ENCODE assay signal across 10 cellular contexts in the genomic region with DNA sequence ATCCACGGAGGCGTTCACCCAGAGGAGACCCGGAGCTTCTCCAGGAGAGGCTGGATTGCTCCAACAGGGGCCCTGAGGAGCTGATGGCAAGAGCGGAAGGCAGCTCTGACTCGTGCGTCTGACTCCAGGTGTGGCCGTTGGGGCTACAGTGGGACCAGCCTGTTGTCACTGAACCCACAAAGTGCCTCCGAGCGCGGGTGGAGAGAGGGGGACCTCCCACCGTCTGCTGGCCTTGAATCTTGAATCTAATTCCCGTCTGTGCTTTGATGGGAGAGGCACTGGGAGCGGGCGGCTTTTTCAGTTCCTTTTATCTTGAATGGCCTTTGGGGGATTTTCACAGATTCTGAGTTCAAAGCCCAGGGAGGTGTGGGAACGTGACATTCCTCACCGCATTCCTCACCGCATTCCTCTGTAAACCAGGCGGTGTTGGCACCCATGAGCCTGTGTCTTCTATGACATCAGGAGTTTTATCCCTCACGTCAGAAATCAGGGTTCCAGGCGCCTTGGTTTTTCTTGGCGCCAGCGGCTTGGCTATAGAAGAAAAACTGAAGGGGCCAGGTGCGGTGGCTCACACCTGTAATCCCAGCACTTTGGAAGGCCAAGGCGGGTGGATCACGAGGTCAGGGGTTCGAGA. TPM values are rescaled to one million over a fixed set of nuclear protein-coding genes. Genes with fewer than 3 reads are reported as not detected.
DNase-seq lines count a peak whose midpoint lies in the region; ATAC-seq and TF ChIP-seq lines count a peak whose summit lies in the region.
"Had no signal": no experiment of that assay in that cellular context is flagged by ENCODE, and none has a peak within 500 bp of the region (broad histone marks: within the 10 kb centered on the region; RNA-seq: fewer than 3 reads in every experiment).

No MANE protein-coding gene starts in this region.

- DNase-seq in GM23248: peak; percentile 38
- no peak for DNase-seq in SK-N-MC (ENCODE audit: low read depth, low spot score)
- no peak for DNase-seq in left ventricle myocardium inferior
- DNase-seq in substantia nigra (lab: John Stamatoyannopoulos, UW): no peak
- no peak for DNase-seq in activated CD8-positive, alpha-beta T cell treated with anti-CD3 and anti-CD28 coated beads, Interleukin-2, amount 10 ng/mL, durations not matched to agents 7 days and 5 days
- DNase-seq: activated T-cell treated with anti-CD3 and anti-CD28 coated beads for 4 hours, SHP77 had no signal

- POLR2A ChIA-PET in activated CD8-positive, alpha-beta T cell treated with anti-CD3 and anti-CD28 coated beads, Interleukin-2, amount 10 ng/mL, durations not matched to agents 7 days and 5 days (lab: Charles Lee): no interaction called here

- H3K9me2 ChIP-seq in GM23248 (ENCODE audit: insufficient read depth): no peaks in the 10 kb centered on the region

- no peaks in the 10 kb centered on the region for H3K79me2 ChIP-seq in GM23248 (ENCODE audit: insufficient read depth)

- H3K27ac Mint-ChIP-seq in activated CD8-positive, alpha-beta T cell treated with anti-CD3 and anti-CD28 coated beads, Interleukin-2, amount 10 ng/mL, durations not matched to agents 7 days and 5 days: no peak overlapping the region

- no peaks in the 10 kb centered on the region for H3K27me3 Mint-ChIP-seq in activated CD8-positive, alpha-beta T cell treated with anti-CD3 and anti-CD28 coated beads, Interleukin-2, amount 10 ng/mL, durations not matched to agents 7 days and 5 days (ENCODE audit: low read depth)

- H3K36me3 ChIP-seq in GM23248 (ENCODE audit: low read depth) (no peaks in the 10 kb centered on the region), SK-N-MC (ENCODE audit: insufficient read depth, low read length) (no peaks in the 10 kb centered on the region), left ventricle myocardium inferior (no peaks in the 10 kb centered on the region)

- no peak overlapping the region for H3K4me3 ChIP-seq in GM23248
- H3K4me3 ChIP-seq in SK-N-MC: no peak overlapping the region
- H3K4me3 ChIP-seq in left ventricle myocardium inferior: no peak overlapping the region
- no peak overlapping the region for H3K4me3 ChIP-seq in skin epidermis

- intact Hi-C loops in left ventricle myocardium inferior (cut with micrococcal nuclease): no loop called here

- no peak overlapping the region for H2AFZ ChIP-seq in GM23248

- H3F3A ChIP-seq in GM23248 (ENCODE audit: insufficient read depth): 0 out of 2 replicates have a peak, but pooled peaks cover 5% of the 10 kb centered on the region

- no peaks in the 10 kb centered on the region for H3K9me3 Mint-ChIP-seq in activated CD8-positive, alpha-beta T cell treated with anti-CD3 and anti-CD28 coated beads, Interleukin-2, amount 10 ng/mL, durations not matched to agents 7 days and 5 days (ENCODE audit: insufficient read depth)

- 92% methylated on average over 26 of the region's 26 CpGs for WGBS in GM23248 (ENCODE audit: low coverage in 1 of 2, low lambda C conversion rate in 2 of 2, missing lambda C conversion rate in 2 of 2), 2 experiments

- H3K27me3 ChIP-seq in GM23248 (replicated peaks; ENCODE audit: insufficient read depth) (no peaks in the 10 kb centered on the region), left ventricle myocardium inferior (ENCODE audit: low read depth) (no peaks in the 10 kb centered on the region)

- no peak overlapping the region for H3K4me3 Mint-ChIP-seq in activated CD8-positive, alpha-beta T cell treated with anti-CD3 and anti-CD28 coated beads, Interleukin-2, amount 10 ng/mL, durations not matched to agents 7 days and 5 days

- in situ Hi-C loops in GM23248 (cut with MboI): no loop called here

- H3K9me3 ChIP-seq in GM23248 (ENCODE audit: low read depth) (no peaks in the 10 kb centered on the region), SK-N-MC (ENCODE audit: low read depth, low read length) (no peaks in the 10 kb centered on the region), left ventricle myocardium inferior (replicated peaks) (no peaks in the 10 kb centered on the region)

- TF ChIP-seq CTCF in left ventricle myocardium inferior (IDR thresholded peaks at IDR 0.05; ENCODE audit: borderline replicate concordance): no peak

- CTCF ChIA-PET in activated CD8-positive, alpha-beta T cell treated with anti-CD3 and anti-CD28 coated beads, Interleukin-2, amount 10 ng/mL, durations not matched to agents 7 days and 5 days (lab: Charles Lee): no interaction called here

- H3K4me1 Mint-ChIP-seq in activated CD8-positive, alpha-beta T cell treated with anti-CD3 and anti-CD28 coated beads, Interleukin-2, amount 10 ng/mL, durations not matched to agents 7 days and 5 days (ENCODE audit: low read depth): peaks cover 12% of the 10 kb centered on the region

- H3K9ac ChIP-seq in GM23248: no peak overlapping the region
- H3K9ac ChIP-seq in SK-N-MC (ENCODE audit: insufficient read length): no peak overlapping the region

- peaks cover 23% of the 10 kb centered on the region for H3K4me1 ChIP-seq in GM23248 (ENCODE audit: insufficient read depth)
- peaks cover 62% of the 10 kb centered on the region for H3K4me1 ChIP-seq in left ventricle myocardium inferior

- H3K36me3 Mint-ChIP-seq in activated CD8-positive, alpha-beta T cell treated with anti-CD3 and anti-CD28 coated beads, Interleukin-2, amount 10 ng/mL, durations not matched to agents 7 days and 5 days (ENCODE audit: low read depth): no peaks in the 10 kb centered on the region

- H4K20me1 ChIP-seq in GM23248 (ENCODE audit: insufficient read depth): no peaks in the 10 kb centered on the region

- H3K27ac ChIP-seq in GM23248 (0 out of 2 replicates have a peak overlapping the region, but pooled peaks have one; percentile 95), SK-N-MC (peak overlapping the region; percentile 31; the same call in 1 of the 2 replicates), left ventricle myocardium inferior (replicated peaks) (peak overlapping the region; percentile 97), skin epidermis (peak overlapping the region in 19 of 21 experiments; percentile 11 to 96 (median 84)), substantia nigra (ENCODE audit: low read depth, low read length, poor library complexity, severe bottlenecking) (no peak overlapping the region)

- H3K4me2 ChIP-seq in GM23248 (ENCODE audit: unreplicated experiment): no peak overlapping the region

- no peak for ATAC-seq in activated CD8-positive, alpha-beta T cell treated with anti-CD3 and anti-CD28 coated beads, Interleukin-2, amount 10 ng/mL, durations not matched to agents 7 days and 5 days
- ATAC-seq in GM18907 (IDR thresholded peaks at IDR 0.05; ENCODE audit: unreplicated experiment) (no peak), GM19463 (IDR thresholded peaks at IDR 0.05; ENCODE audit: unreplicated experiment) (no peak)

RNA-seq across cellular contexts. Expression of gene COL18A1, which starts 39.2 kb away (rescaled TPM):
- total RNA-seq in GM23248 (2014; rRNA removed; shearing (Covaris generic)): 24.2 and 30.5 TPM in 2 replicates
- 1.7 and 1.8 TPM in 2 replicates for polyA plus RNA-seq in GM23248 (2016; fragmentation: Nextera tagmentation; extraction: Ambion mirVana)
- total RNA-seq in left ventricle myocardium inferior: 66.5 TPM
- 10 to 100 TPM; 24.1 to 28.7 TPM for total RNA-seq in activated CD8-positive, alpha-beta T cell treated with anti-CD3 and anti-CD28 coated beads, Interleukin-2, amount 10 ng/mL, durations not matched to agents 7 days and 5 days
